ENCODE assay signal across 18 cellular contexts in the genomic region with DNA sequence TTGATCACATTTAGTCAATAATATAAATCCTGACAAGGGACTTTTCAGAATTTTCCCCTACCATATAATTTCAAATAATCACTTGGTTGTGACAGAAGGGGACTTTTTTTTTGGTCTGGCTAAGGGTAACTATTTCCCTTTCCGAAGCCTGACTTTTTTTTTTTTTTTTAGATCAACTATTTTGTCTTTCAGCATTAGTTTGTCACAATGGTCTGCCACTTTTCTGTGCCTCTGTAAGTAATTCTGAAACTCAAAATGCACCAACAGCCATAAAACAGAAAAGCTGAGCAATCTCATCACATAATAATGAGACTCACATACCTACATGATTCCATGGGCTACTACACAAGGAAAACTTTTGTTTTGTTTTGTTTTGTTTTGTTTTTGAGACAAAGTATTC.
"Had no signal": no experiment of that assay in that cellular context is flagged by ENCODE, and none has a peak within 500 bp of the region (broad histone marks: within the 10 kb centered on the region; RNA-seq: fewer than 3 reads in every experiment).

No MANE protein-coding gene starts in this region.

- H3K9me3 Mint-ChIP-seq: activated naive CD4-positive, alpha-beta T cell treated with anti-CD3 and anti-CD28 coated beads, Interleukin-2, amount 50 U/mL, for 24 hours; activated T-cell treated with anti-CD3 and anti-CD28 coated beads, Interleukin-2, amount 50 U/mL, for 72 hours; neural progenitor cell; stimulated activated naive CD8-positive, alpha-beta T cell treated with anti-CD3 and anti-CD28 coated beads, Interleukin-15, Interleukin-2, amounts not matched to agents 100 ng/mL and 50 ng/mL, for 24 hours had no signal

- ATAC-seq: left ventricle myocardium superior, upper lobe of right lung had no signal

- FAIRE-seq: astrocyte, bronchial epithelial cell, endometrium, frontal cortex had no signal

- DNase-seq: activated CD4-positive, alpha-beta T cell treated with anti-CD3 and anti-CD28 coated beads, Interleukin-2, amount 50 U/mL, for 4 hours; activated gamma-delta T cell; activated T-cell treated with anti-CD3 and anti-CD28 coated beads, Interleukin-2, amount 50 U/mL, for 72 hours; cerebellar nuclear complex; cortex of kidney; erythroblast; kidney glomerular epithelial cell; left ventricle myocardium superior; upper lobe of right lung; WERI-Rb-1 had no signal

- H3K4me3 Mint-ChIP-seq: activated naive CD4-positive, alpha-beta T cell treated with anti-CD3 and anti-CD28 coated beads, Interleukin-2, amount 50 U/mL, for 24 hours; activated T-cell treated with anti-CD3 and anti-CD28 coated beads, Interleukin-2, amount 50 U/mL, for 72 hours; neural progenitor cell; stimulated activated naive CD8-positive, alpha-beta T cell treated with anti-CD3 and anti-CD28 coated beads, Interleukin-15, Interleukin-2, amounts not matched to agents 100 ng/mL and 50 ng/mL, for 24 hours had no signal

- H3K4me1 Mint-ChIP-seq: activated naive CD4-positive, alpha-beta T cell treated with anti-CD3 and anti-CD28 coated beads, Interleukin-2, amount 50 U/mL, for 24 hours had no signal

- H3K36me3 Mint-ChIP-seq: neural progenitor cell had no signal

- H3K27ac Mint-ChIP-seq: activated naive CD4-positive, alpha-beta T cell treated with anti-CD3 and anti-CD28 coated beads, Interleukin-2, amount 50 U/mL, for 24 hours; activated T-cell treated with anti-CD3 and anti-CD28 coated beads, Interleukin-2, amount 50 U/mL, for 72 hours; neural progenitor cell; progenitor cell of endocrine pancreas; stimulated activated naive CD8-positive, alpha-beta T cell treated with anti-CD3 and anti-CD28 coated beads, Interleukin-15, Interleukin-2, amounts not matched to agents 100 ng/mL and 50 ng/mL, for 24 hours had no signal
